29 cellular contexts compared by ENCODE assay signal in genomic region chrX:30777575-30777974, GRCh38.
"Had no signal": no experiment of that assay in that cellular context is flagged by ENCODE, and none has a peak within 500 bp of the region (broad histone marks: within the 10 kb centered on the region; RNA-seq: fewer than 3 reads in every experiment).

No MANE protein-coding gene starts in this region.

- H3K4me1 Mint-ChIP-seq: immature natural killer cell; naive thymus-derived CD8-positive, alpha-beta T cell; nephron; neural crest cell had no signal

- H3K36me3 ChIP-seq: left lung, lower lobe of right lung, pancreas, prostate gland, spleen, stomach, thyroid gland, transverse colon, upper lobe of left lung, vagina had no signal

- H3K4me1 ChIP-seq: left lung, lower lobe of right lung, pancreas, prostate gland, spleen, stomach, testis, thyroid gland, transverse colon, upper lobe of left lung, vagina had no signal

- H3K36me3 Mint-ChIP-seq: immature natural killer cell had no signal

- H3K4me3 Mint-ChIP-seq: immature natural killer cell; naive thymus-derived CD8-positive, alpha-beta T cell; nephron; neural crest cell; stimulated activated effector memory CD8-positive, alpha-beta T cell treated with anti-CD3 and anti-CD28 coated beads, Interleukin-12 subunit alpha, Interleukin-12 subunit beta, amount 100 ng/mL, for 72 hours had no signal

- H3K27ac Mint-ChIP-seq: immature natural killer cell; nephron; stimulated activated effector memory CD8-positive, alpha-beta T cell treated with anti-CD3 and anti-CD28 coated beads, Interleukin-12 subunit alpha, Interleukin-12 subunit beta, amount 100 ng/mL, for 72 hours had no signal

- DNase-seq: hypothalamus; immature natural killer cell; kidney; left colon; left lung; lower lobe of right lung; mammary epithelial cell; mesenchymal stem cell; naive thymus-derived CD8-positive, alpha-beta T cell; nucleus accumbens; pancreas; posterior cingulate gyrus; retina; right cardiac atrium; small intestine; spleen; stimulated activated CD4-positive, alpha-beta T cell treated with anti-CD3 and anti-CD28 coated beads, Interleukin-4, amount 100 ng/mL, for 24 hours; stimulated activated naive CD4-positive, alpha-beta T cell; stomach; testis; thyroid gland; transverse colon; upper lobe of left lung had no signal

- H3K4me3 ChIP-seq: left lung, lower lobe of right lung, pancreas, prostate gland, spleen, stomach, testis, thyroid gland, transverse colon, upper lobe of left lung, vagina had no signal

- H3K27me3 ChIP-seq: left lung, stomach, testis, thyroid gland, transverse colon, upper lobe of left lung, vagina had no signal

- H3K9me3 ChIP-seq: left lung, lower lobe of right lung, pancreas, prostate gland, spleen, testis, thyroid gland, transverse colon, upper lobe of left lung, vagina had no signal

- ATAC-seq: left colon; left lung; lower lobe of right lung; naive thymus-derived CD8-positive, alpha-beta T cell; pancreas; right cardiac atrium; sciatic nerve; stimulated activated effector memory CD8-positive, alpha-beta T cell treated with anti-CD3 and anti-CD28 coated beads, Interleukin-12 subunit alpha, Interleukin-12 subunit beta, amount 100 ng/mL, for 72 hours had no signal

- H3K9me3 Mint-ChIP-seq: stimulated activated effector memory CD8-positive, alpha-beta T cell treated with anti-CD3 and anti-CD28 coated beads, Interleukin-12 subunit alpha, Interleukin-12 subunit beta, amount 100 ng/mL, for 72 hours had no signal

- H3K27ac ChIP-seq: left lung, lower lobe of right lung, pancreas, prostate gland, spleen, stomach, testis, thyroid gland, transverse colon, upper lobe of left lung, vagina had no signal
